Comparison of ENCODE assay signal across 1 cellular context in the genomic region with DNA sequence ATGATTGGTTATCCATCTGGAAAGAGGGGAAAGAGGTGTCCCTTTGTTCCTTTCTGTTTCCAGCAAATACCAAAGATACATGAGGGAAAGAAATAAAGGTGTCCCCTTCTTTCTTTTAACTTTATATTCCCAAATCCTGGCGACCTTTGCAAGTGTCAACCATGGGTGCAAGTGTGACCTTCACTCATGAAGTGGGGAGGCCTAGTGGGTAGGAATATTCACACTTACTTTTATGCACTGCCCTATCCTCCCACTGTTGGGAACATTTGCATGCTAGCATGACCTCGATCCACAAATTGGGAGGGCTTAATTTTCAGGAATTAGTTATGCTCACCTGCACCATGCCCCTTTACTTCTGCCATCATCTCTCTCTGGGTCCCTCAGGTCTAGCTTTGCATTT.
TF ChIP-seq lines count a peak whose summit lies in the region.

No MANE protein-coding gene starts in this region.

TF ChIP-seq in K562, 482 proteins besides CTCF, POLR2A, EP300 and RAD21 (continued from another document):
- TF ChIP-seq, protein P1, sequence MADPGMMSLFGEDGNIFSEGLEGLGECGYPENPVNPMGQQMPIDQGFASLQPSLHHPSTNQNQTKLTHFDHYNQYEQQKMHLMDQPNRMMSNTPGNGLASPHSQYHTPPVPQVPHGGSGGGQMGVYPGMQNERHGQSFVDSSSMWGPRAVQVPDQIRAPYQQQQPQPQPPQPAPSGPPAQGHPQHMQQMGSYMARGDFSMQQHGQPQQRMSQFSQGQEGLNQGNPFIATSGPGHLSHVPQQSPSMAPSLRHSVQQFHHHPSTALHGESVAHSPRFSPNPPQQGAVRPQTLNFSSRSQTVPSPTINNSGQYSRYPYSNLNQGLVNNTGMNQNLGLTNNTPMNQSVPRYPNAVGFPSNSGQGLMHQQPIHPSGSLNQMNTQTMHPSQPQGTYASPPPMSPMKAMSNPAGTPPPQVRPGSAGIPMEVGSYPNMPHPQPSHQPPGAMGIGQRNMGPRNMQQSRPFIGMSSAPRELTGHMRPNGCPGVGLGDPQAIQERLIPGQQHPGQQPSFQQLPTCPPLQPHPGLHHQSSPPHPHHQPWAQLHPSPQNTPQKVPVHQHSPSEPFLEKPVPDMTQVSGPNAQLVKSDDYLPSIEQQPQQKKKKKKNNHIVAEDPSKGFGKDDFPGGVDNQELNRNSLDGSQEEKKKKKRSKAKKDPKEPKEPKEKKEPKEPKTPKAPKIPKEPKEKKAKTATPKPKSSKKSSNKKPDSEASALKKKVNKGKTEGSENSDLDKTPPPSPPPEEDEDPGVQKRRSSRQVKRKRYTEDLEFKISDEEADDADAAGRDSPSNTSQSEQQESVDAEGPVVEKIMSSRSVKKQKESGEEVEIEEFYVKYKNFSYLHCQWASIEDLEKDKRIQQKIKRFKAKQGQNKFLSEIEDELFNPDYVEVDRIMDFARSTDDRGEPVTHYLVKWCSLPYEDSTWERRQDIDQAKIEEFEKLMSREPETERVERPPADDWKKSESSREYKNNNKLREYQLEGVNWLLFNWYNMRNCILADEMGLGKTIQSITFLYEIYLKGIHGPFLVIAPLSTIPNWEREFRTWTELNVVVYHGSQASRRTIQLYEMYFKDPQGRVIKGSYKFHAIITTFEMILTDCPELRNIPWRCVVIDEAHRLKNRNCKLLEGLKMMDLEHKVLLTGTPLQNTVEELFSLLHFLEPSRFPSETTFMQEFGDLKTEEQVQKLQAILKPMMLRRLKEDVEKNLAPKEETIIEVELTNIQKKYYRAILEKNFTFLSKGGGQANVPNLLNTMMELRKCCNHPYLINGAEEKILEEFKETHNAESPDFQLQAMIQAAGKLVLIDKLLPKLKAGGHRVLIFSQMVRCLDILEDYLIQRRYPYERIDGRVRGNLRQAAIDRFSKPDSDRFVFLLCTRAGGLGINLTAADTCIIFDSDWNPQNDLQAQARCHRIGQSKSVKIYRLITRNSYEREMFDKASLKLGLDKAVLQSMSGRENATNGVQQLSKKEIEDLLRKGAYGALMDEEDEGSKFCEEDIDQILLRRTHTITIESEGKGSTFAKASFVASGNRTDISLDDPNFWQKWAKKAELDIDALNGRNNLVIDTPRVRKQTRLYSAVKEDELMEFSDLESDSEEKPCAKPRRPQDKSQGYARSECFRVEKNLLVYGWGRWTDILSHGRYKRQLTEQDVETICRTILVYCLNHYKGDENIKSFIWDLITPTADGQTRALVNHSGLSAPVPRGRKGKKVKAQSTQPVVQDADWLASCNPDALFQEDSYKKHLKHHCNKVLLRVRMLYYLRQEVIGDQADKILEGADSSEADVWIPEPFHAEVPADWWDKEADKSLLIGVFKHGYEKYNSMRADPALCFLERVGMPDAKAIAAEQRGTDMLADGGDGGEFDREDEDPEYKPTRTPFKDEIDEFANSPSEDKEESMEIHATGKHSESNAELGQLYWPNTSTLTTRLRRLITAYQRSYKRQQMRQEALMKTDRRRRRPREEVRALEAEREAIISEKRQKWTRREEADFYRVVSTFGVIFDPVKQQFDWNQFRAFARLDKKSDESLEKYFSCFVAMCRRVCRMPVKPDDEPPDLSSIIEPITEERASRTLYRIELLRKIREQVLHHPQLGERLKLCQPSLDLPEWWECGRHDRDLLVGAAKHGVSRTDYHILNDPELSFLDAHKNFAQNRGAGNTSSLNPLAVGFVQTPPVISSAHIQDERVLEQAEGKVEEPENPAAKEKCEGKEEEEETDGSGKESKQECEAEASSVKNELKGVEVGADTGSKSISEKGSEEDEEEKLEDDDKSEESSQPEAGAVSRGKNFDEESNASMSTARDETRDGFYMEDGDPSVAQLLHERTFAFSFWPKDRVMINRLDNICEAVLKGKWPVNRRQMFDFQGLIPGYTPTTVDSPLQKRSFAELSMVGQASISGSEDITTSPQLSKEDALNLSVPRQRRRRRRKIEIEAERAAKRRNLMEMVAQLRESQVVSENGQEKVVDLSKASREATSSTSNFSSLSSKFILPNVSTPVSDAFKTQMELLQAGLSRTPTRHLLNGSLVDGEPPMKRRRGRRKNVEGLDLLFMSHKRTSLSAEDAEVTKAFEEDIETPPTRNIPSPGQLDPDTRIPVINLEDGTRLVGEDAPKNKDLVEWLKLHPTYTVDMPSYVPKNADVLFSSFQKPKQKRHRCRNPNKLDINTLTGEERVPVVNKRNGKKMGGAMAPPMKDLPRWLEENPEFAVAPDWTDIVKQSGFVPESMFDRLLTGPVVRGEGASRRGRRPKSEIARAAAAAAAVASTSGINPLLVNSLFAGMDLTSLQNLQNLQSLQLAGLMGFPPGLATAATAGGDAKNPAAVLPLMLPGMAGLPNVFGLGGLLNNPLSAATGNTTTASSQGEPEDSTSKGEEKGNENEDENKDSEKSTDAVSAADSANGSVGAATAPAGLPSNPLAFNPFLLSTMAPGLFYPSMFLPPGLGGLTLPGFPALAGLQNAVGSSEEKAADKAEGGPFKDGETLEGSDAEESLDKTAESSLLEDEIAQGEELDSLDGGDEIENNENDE (IDR thresholded peaks at IDR 0.05; ENCODE audit: low read depth, low read length) = no peak
- no peak for TF ChIP-seq JUN (IDR thresholded peaks at IDR 0.05; ENCODE audit: borderline replicate concordance, low read depth, low read length)
- no peak for TF ChIP-seq JUN (CRISPR knock-in tag; IDR thresholded peaks at IDR 0.05; ENCODE audit: borderline replicate concordance)
- TF ChIP-seq ZNF668 (CRISPR knock-in tag; IDR thresholded peaks at IDR 0.05) = no peak
- peak; percentile 92 for TF ChIP-seq TRIM28 (IDR thresholded peaks at IDR 0.05)
- TF ChIP-seq TARDBP (IDR thresholded peaks at IDR 0.05) = no peak
- TF ChIP-seq POLR3A (IDR thresholded peaks at IDR 0.05; ENCODE audit: borderline replicate concordance, extremely low read depth, insufficient read depth, insufficient read length) = no peak
- TF ChIP-seq CHCHD3 (CRISPR knock-in tag; IDR thresholded peaks at IDR 0.05) = no peak
- peak; percentile 97 for TF ChIP-seq CBX5 (IDR thresholded peaks at IDR 0.05; ENCODE audit: borderline replicate concordance, low read depth)
- TF ChIP-seq, protein P2, sequence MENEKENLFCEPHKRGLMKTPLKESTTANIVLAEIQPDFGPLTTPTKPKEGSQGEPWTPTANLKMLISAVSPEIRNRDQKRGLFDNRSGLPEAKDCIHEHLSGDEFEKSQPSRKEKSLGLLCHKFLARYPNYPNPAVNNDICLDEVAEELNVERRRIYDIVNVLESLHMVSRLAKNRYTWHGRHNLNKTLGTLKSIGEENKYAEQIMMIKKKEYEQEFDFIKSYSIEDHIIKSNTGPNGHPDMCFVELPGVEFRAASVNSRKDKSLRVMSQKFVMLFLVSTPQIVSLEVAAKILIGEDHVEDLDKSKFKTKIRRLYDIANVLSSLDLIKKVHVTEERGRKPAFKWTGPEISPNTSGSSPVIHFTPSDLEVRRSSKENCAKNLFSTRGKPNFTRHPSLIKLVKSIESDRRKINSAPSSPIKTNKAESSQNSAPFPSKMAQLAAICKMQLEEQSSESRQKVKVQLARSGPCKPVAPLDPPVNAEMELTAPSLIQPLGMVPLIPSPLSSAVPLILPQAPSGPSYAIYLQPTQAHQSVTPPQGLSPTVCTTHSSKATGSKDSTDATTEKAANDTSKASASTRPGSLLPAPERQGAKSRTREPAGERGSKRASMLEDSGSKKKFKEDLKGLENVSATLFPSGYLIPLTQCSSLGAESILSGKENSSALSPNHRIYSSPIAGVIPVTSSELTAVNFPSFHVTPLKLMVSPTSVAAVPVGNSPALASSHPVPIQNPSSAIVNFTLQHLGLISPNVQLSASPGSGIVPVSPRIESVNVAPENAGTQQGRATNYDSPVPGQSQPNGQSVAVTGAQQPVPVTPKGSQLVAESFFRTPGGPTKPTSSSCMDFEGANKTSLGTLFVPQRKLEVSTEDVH (IDR thresholded peaks at IDR 0.05; ENCODE audit: low read depth, partially characterized antibody) = no peak
- 0 out of 2 replicates have a peak, but pooled peaks have one; percentile 20 for TF ChIP-seq HLTF (IDR thresholded peaks at IDR 0.05)
- no peak for TF ChIP-seq COPS2 (conservative IDR thresholded peaks at IDR 0.05)
- TF ChIP-seq PHB (CRISPR knock-in tag; IDR thresholded peaks at IDR 0.05) = no peak
- TF ChIP-seq, protein P3, sequence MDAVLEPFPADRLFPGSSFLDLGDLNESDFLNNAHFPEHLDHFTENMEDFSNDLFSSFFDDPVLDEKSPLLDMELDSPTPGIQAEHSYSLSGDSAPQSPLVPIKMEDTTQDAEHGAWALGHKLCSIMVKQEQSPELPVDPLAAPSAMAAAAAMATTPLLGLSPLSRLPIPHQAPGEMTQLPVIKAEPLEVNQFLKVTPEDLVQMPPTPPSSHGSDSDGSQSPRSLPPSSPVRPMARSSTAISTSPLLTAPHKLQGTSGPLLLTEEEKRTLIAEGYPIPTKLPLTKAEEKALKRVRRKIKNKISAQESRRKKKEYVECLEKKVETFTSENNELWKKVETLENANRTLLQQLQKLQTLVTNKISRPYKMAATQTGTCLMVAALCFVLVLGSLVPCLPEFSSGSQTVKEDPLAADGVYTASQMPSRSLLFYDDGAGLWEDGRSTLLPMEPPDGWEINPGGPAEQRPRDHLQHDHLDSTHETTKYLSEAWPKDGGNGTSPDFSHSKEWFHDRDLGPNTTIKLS (IDR thresholded peaks at IDR 0.05; ENCODE audit: borderline replicate concordance, low read depth) = no peak
- no peak for TF ChIP-seq RB1 (IDR thresholded peaks at IDR 0.05; ENCODE audit: low read depth)
- TF ChIP-seq, protein P4, sequence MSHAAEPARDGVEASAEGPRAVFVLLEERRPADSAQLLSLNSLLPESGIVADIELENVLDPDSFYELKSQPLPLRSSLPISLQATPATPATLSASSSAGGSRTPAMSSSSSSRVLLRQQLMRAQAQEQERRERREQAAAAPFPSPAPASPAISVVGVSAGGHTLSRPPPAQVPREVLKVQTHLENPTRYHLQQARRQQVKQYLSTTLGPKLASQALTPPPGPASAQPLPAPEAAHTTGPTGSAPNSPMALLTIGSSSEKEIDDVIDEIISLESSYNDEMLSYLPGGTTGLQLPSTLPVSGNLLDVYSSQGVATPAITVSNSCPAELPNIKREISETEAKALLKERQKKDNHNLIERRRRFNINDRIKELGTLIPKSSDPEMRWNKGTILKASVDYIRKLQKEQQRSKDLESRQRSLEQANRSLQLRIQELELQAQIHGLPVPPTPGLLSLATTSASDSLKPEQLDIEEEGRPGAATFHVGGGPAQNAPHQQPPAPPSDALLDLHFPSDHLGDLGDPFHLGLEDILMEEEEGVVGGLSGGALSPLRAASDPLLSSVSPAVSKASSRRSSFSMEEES (CRISPR knock-in tag; IDR thresholded peaks at IDR 0.05) = no peak
TF ChIP-seq in K562: peak in this region for 6.
